ENCODE assay signal across 8 cellular contexts in genomic region chr6:33198853-33199436, GRCh38. TPM values are rescaled to one million over a fixed set of nuclear protein-coding genes. Genes with fewer than 3 reads are reported as not detected.
DNase-seq lines count a peak whose midpoint lies in the region; ATAC-seq and TF ChIP-seq lines count a peak whose summit lies in the region.
"Had no signal": no experiment of that assay in that cellular context is flagged by ENCODE, and none has a peak within 500 bp of the region (broad histone marks: within the 10 kb centered on the region; RNA-seq: fewer than 3 reads in every experiment).

No MANE protein-coding gene starts in this region.

- H3K9ac ChIP-seq in skeletal muscle tissue (ENCODE audit: low read depth in 1 of 3, low read length in 3 of 3): peak overlapping the region; percentile 95 to 100 (median 99)

- H3K4me1 ChIP-seq in HAP-1: peaks cover 5% of the 10 kb centered on the region
- peaks cover 44 to 59% (median 49%) of the 10 kb centered on the region in 3 donors for H3K4me1 ChIP-seq in skeletal muscle tissue (ENCODE audit: control insufficient read depth in 3 of 3, insufficient read depth in 3 of 3, low read length in 3 of 3)

- ATAC-seq in GM18867 (IDR thresholded peaks at IDR 0.05; ENCODE audit: unreplicated experiment): no peak

- no peaks in the 10 kb centered on the region for H3K9me3 ChIP-seq in HAP-1
- no peaks in the 10 kb centered on the region for H3K9me3 ChIP-seq in WERI-Rb-1 (ENCODE audit: severe bottlenecking)
- no peaks in the 10 kb centered on the region for H3K9me3 ChIP-seq in skeletal muscle tissue (ENCODE audit: control insufficient read depth in 3 of 3, low read length in 3 of 3)

- DNase-seq in HAP-1 (ENCODE audit: low spot score in 2 of 2) (no peak), WERI-Rb-1 (no peak), fibroblast of villous mesenchyme (ENCODE audit: low read depth) (no peak), lower leg skin (ENCODE audit: low spot score in 2 of 2) (no peak), NOMO-1 treated with dmso at 0.1 percent for 144 hours (lab: John Stamatoyannopoulos, UW; ENCODE audit: unreplicated experiment) (no peak)
- DNase-seq: dermis blood vessel endothelial cell had no signal

- no peaks in the 10 kb centered on the region for H3K27me3 ChIP-seq in HAP-1 (ENCODE audit: low read depth)
- H3K27me3 ChIP-seq in WERI-Rb-1 (ENCODE audit: insufficient read depth, low read depth, severe bottlenecking): no peaks in the 10 kb centered on the region
- no peaks in the 10 kb centered on the region for H3K27me3 ChIP-seq in skeletal muscle tissue (ENCODE audit: control insufficient read depth in 3 of 3, insufficient read depth in 3 of 3, low read length in 3 of 3)

- H3K4me3 ChIP-seq in HAP-1 (peak overlapping the region; percentile 83), WERI-Rb-1 (ENCODE audit: low read depth, low read length) (peak overlapping the region; percentile 82), fibroblast of villous mesenchyme (ENCODE audit: low read depth, low read length) (peak overlapping the region; percentile 98), skeletal muscle tissue (ENCODE audit: low read length in 3 of 3) (peak overlapping the region; percentile 94 to 99 (median 99)), lower leg skin (ENCODE audit: low read depth, poor library complexity, severe bottlenecking) (no peak overlapping the region)

- intact Hi-C loops in lower leg skin (cut with DNase I; ENCODE audit: low total_unique reads): no loop called here

- H3K27ac ChIP-seq in WERI-Rb-1: no peak overlapping the region
- H3K27ac ChIP-seq in skeletal muscle tissue (ENCODE audit: low read depth, low read length): no peak overlapping the region

- 33 to 37% methylated on average over 3 of the region's 3 CpGs for WGBS in lower leg skin, 2 donors

- TF ChIP-seq POLR2A in lower leg skin (IDR thresholded peaks at IDR 0.05): no peak

- H3K36me3 ChIP-seq in HAP-1 (replicated peaks) (peaks cover 49% of the 10 kb centered on the region), WERI-Rb-1 (peaks cover 78% of the 10 kb centered on the region), skeletal muscle tissue (ENCODE audit: control insufficient read depth in 3 of 3, insufficient read depth in 3 of 3, low read length in 3 of 3) (peaks cover 56 to 68% (median 59%) of the 10 kb centered on the region in 3 donors)

- in situ Hi-C loops in HAP-1 (cut with MboI; ENCODE audit: low sequenced_read_pairs): no loop called here

- TF ChIP-seq CTCF in WERI-Rb-1 (IDR thresholded peaks at IDR 0.05; ENCODE audit: low read depth, low read length) (no peak), fibroblast of villous mesenchyme (IDR thresholded peaks at IDR 0.05; ENCODE audit: insufficient read depth, low read depth, low read length) (no peak), lower leg skin (IDR thresholded peaks at IDR 0.05) (no peak)

RNA-seq across cellular contexts. Expression of gene RXRB, which starts 1.5 kb away (rescaled TPM):
- total RNA-seq in fibroblast of villous mesenchyme: 16.8 and 22.5 TPM in 2 replicates
- total RNA-seq in skeletal muscle tissue: 17.7 TPM
- total RNA-seq in lower leg skin: 10 to 100 TPM; 17.8 to 27.3 (median 24.9) TPM

RNA-seq across cellular contexts. Expression of gene SLC39A7, which starts 1.7 kb away (rescaled TPM):
- total RNA-seq in fibroblast of villous mesenchyme: 142 and 143 TPM in 2 replicates
- total RNA-seq in skeletal muscle tissue: 53.2 TPM
- total RNA-seq in lower leg skin: 10 to 100 TPM; 35.4 to 52.7 (median 39.1) TPM

RNA-seq across cellular contexts. Expression of gene HSD17B8, which starts 5.5 kb away (rescaled TPM):
- 4.2 and 4.7 TPM in 2 replicates for total RNA-seq in fibroblast of villous mesenchyme
- 15.7 TPM for total RNA-seq in skeletal muscle tissue
- total RNA-seq in lower leg skin: 10 to 100 TPM; 39.3 to 49.5 (median 41.8) TPM

RNA-seq across cellular contexts. Expression of gene COL11A2, which starts 6.7 kb away (rescaled TPM):
- total RNA-seq in fibroblast of villous mesenchyme (under 0.01 and 0.32 TPM in 2 replicates), skeletal muscle tissue (28.7 TPM), lower leg skin (under 1 TPM; 0.16 to 0.30 (median 0.28) TPM)

RNA-seq across cellular contexts. Expression of gene RING1, which starts 9.4 kb away (rescaled TPM):
- 27.2 and 43.8 TPM in 2 replicates for total RNA-seq in fibroblast of villous mesenchyme
- total RNA-seq in skeletal muscle tissue: 20.4 TPM
- total RNA-seq in lower leg skin: 10 to 100 TPM; 10.0 to 22.1 (median 13.7) TPM
